1 cellular context compared by ENCODE assay signal in genomic region chr1:64243757-64244080, GRCh38.
TF ChIP-seq lines count a peak whose summit lies in the region.

No MANE protein-coding gene starts in this region.

TF ChIP-seq in SK-N-SH, 30 proteins besides CTCF, POLR2A, EP300 and RAD21 (continued from another document):
- TF ChIP-seq, protein P1, sequence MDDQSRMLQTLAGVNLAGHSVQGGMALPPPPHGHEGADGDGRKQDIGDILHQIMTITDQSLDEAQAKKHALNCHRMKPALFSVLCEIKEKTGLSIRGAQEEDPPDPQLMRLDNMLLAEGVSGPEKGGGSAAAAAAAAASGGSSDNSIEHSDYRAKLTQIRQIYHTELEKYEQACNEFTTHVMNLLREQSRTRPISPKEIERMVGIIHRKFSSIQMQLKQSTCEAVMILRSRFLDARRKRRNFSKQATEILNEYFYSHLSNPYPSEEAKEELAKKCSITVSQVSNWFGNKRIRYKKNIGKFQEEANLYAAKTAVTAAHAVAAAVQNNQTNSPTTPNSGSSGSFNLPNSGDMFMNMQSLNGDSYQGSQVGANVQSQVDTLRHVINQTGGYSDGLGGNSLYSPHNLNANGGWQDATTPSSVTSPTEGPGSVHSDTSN (IDR thresholded peaks at IDR 0.05): no peak
- no peak for TF ChIP-seq NFIC (IDR thresholded peaks at IDR 0.05; ENCODE audit: borderline replicate concordance)
- TF ChIP-seq CHD2 (IDR thresholded peaks at IDR 0.05; ENCODE audit: low read length, partially characterized antibody): no peak
TF ChIP-seq in SK-N-SH: peak in this region for 0.
